In genomic region chr4:21948347-21949072, GRCh38 we compare ENCODE assay signal across 8 cellular contexts. TPM values are rescaled to one million over a fixed set of nuclear protein-coding genes. Genes with fewer than 3 reads are reported as not detected.
DNase-seq lines count a peak whose midpoint lies in the region; ATAC-seq, FAIRE-seq and TF ChIP-seq lines count a peak whose summit lies in the region.

Gene KCNIP4, minus strand, starts transcription at chr4:21948772.

- no TSS peak for BruUV-seq in OCI-LY7 (replicated peaks; lab: Mats Ljungman, UMichigan)

- no peak within 1 kb of the TSS for H2AFZ ChIP-seq in OCI-LY7 (ENCODE audit: low read length)

- peaks cover 50% of the 10 kb centered on the region for H3K27me3 ChIP-seq in BE2C

- no peaks in the 10 kb centered on the region for H3K79me2 ChIP-seq in OCI-LY7 (ENCODE audit: insufficient read depth, low read depth, low read length)

- no peak for FAIRE-seq in HTR-8/SVneo (lab: Jason Lieb, UNC)

- intact Hi-C loops in OCI-LY7 (cut with micrococcal nuclease; ENCODE audit: unreplicated experiment): no loop called here

- H3K4me1 ChIP-seq in BE2C: no peaks in the 10 kb centered on the region
- no peaks in the 10 kb centered on the region for H3K4me1 ChIP-seq in OCI-LY7 (ENCODE audit: insufficient read depth, low read length, poor library complexity, severe bottlenecking)

- POLR2A ChIA-PET in OCI-LY7 (lab: Charles Lee): interaction anchor here (0.6 kb wide), 1 partner anchor 453 kb away, joined by 3 read pairs; no protein-coding TSS in a partner anchor

- H3K27me3 Mint-ChIP-seq in mesothelial cell of epicardium (ENCODE audit: low read depth): peaks cover 88% of the 10 kb centered on the region

- ATAC-seq in GM18502 (IDR thresholded peaks at IDR 0.05; ENCODE audit: poor library complexity, unreplicated experiment) (no peak), GM18517 (IDR thresholded peaks at IDR 0.05; ENCODE audit: unreplicated experiment) (no peak)

- H3K4me3 ChIP-seq in BE2C (ENCODE audit: low read depth, low read length): peak within 1 kb of the TSS; percentile 16
- no peak within 1 kb of the TSS for H3K4me3 ChIP-seq in OCI-LY7 (ENCODE audit: low read depth, low read length, poor library complexity, severe bottlenecking)

- H3K27ac Mint-ChIP-seq in mesothelial cell of epicardium: no peak within 1 kb of the TSS

- no peak within 1 kb of the TSS for H3K27ac ChIP-seq in OCI-LY7 (ENCODE audit: low read depth, low read length, poor library complexity, severe bottlenecking)

- no peaks in the 10 kb centered on the region for H3K36me3 Mint-ChIP-seq in mesothelial cell of epicardium

- DNase-seq in BE2C (peak; percentile 37), HTR-8/SVneo (ENCODE audit: insufficient read length, low spot score) (peak; percentile 31), cerebellar cortex (ENCODE audit: low spot score) (peak; percentile 44), mesothelial cell of epicardium (ENCODE audit: low spot score in 2 of 2, unreplicated experiment in 2 of 2) (peak; percentile 20 to 47), SHP77 (lab: John Stamatoyannopoulos, UW) (no peak), OCI-LY7 (ENCODE audit: low spot score) (no peak)

- TF ChIP-seq CTCF in BE2C (IDR thresholded peaks at IDR 0.05; ENCODE audit: low read depth, low read length): no peak
- no peak for TF ChIP-seq CTCF in mesothelial cell of epicardium (IDR thresholded peaks at IDR 0.05; ENCODE audit: unreplicated experiment)
- TF ChIP-seq CTCF in OCI-LY7 (conservative IDR thresholded peaks at IDR 0.05; ENCODE audit: low read length): no peak

- H3K4me2 ChIP-seq in OCI-LY7 (ENCODE audit: low read length): no peak within 1 kb of the TSS

- no peaks in the 10 kb centered on the region for H3K9me3 Mint-ChIP-seq in mesothelial cell of epicardium

- H3K4me3 Mint-ChIP-seq in mesothelial cell of epicardium: peak within 1 kb of the TSS; percentile 66

- H3K9me3 ChIP-seq in BE2C (no peaks in the 10 kb centered on the region), OCI-LY7 (ENCODE audit: low read length) (no peaks in the 10 kb centered on the region)

- H3K4me1 Mint-ChIP-seq in mesothelial cell of epicardium: peaks cover 5% of the 10 kb centered on the region

- H4K20me1 ChIP-seq in OCI-LY7 (ENCODE audit: insufficient read depth, low read length): no peaks in the 10 kb centered on the region

- no peaks in the 10 kb centered on the region for H3K36me3 ChIP-seq in BE2C
- no peaks in the 10 kb centered on the region for H3K36me3 ChIP-seq in OCI-LY7 (ENCODE audit: insufficient read depth, low read length)

- CTCF ChIA-PET in OCI-LY7 (lab: Charles Lee; ENCODE audit: unreplicated experiment): no interaction called here

- H3K9me2 ChIP-seq in OCI-LY7 (ENCODE audit: insufficient read depth, low read length): no peaks in the 10 kb centered on the region

RNA-seq across cellular contexts. Expression of gene KCNIP4, which starts in this region (rescaled TPM):
- polyA plus RNA-seq in BE2C (2012; ENCODE audit: insufficient read depth, insufficient read length, low read depth): 7.4 TPM
- 2.6 to 3.0 TPM (median 2.7 TPM) in 3 replicates for total RNA-seq in mesothelial cell of epicardium
- not detected in 2 replicates for total RNA-seq in OCI-LY7 (2014; rRNA removed; shearing (Covaris generic))
- total RNA-seq in OCI-LY7 (2022): not detected in 2 replicates

Comparison
In these comparisons a context has a peak if more than half of its experiments do, and no peak if none do; other contexts are left out.
1. DNase-seq: peak in BE2C (single experiment), HTR-8/SVneo (single experiment), cerebellar cortex (single experiment) and mesothelial cell of epicardium (2 of 2); none in SHP77 (0 of 2) and OCI-LY7 (single experiment).